1 cellular context compared by ENCODE assay signal in the genomic region with DNA sequence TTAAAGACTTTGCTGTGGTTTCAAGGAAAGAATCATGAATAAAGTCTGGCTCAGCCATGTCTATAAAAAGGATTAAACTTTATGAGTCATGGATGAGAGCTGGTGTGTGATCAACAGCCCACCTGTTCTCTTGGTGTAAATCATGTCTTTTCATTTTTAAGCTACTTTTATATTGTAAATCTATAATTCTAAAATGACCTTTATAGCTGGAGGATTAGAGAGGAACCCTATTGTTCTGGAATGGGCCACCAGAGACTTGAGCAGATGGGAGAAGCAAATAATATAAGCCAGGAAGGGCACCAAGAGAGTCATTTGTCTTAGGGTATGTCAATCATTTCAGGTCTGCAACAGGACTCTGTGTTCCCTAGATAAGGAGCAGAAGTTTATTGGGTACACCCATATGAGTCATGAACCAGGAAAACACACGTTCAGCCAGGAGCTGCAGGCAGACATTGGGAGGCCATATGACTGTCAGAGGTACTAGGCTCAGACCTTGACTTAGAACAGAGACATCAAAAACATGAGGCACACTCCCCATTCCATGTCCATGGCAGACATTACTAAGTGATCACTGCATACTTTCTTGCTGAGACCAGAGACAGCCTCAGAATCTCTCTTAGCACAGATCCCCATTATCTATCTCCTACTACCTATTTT.
TF ChIP-seq lines count a peak whose summit lies in the region.

No MANE protein-coding gene starts in this region.

TF ChIP-seq in K562, 482 proteins besides CTCF, POLR2A, EP300 and RAD21 (continued from another document and continues in another):
- TF ChIP-seq, protein P1, sequence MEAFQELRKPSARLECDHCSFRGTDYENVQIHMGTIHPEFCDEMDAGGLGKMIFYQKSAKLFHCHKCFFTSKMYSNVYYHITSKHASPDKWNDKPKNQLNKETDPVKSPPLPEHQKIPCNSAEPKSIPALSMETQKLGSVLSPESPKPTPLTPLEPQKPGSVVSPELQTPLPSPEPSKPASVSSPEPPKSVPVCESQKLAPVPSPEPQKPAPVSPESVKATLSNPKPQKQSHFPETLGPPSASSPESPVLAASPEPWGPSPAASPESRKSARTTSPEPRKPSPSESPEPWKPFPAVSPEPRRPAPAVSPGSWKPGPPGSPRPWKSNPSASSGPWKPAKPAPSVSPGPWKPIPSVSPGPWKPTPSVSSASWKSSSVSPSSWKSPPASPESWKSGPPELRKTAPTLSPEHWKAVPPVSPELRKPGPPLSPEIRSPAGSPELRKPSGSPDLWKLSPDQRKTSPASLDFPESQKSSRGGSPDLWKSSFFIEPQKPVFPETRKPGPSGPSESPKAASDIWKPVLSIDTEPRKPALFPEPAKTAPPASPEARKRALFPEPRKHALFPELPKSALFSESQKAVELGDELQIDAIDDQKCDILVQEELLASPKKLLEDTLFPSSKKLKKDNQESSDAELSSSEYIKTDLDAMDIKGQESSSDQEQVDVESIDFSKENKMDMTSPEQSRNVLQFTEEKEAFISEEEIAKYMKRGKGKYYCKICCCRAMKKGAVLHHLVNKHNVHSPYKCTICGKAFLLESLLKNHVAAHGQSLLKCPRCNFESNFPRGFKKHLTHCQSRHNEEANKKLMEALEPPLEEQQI (IDR thresholded peaks at IDR 0.05), result peak; percentile 84
- no peak for TF ChIP-seq MCM3 (IDR thresholded peaks at IDR 0.05)
- no peak for TF ChIP-seq KLF16 (IDR thresholded peaks at IDR 0.05)
- TF ChIP-seq KHSRP (IDR thresholded peaks at IDR 0.05), result no peak
- TF ChIP-seq CCNT2 (IDR thresholded peaks at IDR 0.05; ENCODE audit: borderline replicate concordance, extremely low read depth, insufficient read length, low read depth, low read length), result peak; percentile 47
- no peak for TF ChIP-seq CREBBP (IDR thresholded peaks at IDR 0.05; ENCODE audit: low read depth, low read length)
- TF ChIP-seq, protein P2, sequence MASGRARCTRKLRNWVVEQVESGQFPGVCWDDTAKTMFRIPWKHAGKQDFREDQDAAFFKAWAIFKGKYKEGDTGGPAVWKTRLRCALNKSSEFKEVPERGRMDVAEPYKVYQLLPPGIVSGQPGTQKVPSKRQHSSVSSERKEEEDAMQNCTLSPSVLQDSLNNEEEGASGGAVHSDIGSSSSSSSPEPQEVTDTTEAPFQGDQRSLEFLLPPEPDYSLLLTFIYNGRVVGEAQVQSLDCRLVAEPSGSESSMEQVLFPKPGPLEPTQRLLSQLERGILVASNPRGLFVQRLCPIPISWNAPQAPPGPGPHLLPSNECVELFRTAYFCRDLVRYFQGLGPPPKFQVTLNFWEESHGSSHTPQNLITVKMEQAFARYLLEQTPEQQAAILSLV (tag; IDR thresholded peaks at IDR 0.05), result no peak
- TF ChIP-seq, protein P3, sequence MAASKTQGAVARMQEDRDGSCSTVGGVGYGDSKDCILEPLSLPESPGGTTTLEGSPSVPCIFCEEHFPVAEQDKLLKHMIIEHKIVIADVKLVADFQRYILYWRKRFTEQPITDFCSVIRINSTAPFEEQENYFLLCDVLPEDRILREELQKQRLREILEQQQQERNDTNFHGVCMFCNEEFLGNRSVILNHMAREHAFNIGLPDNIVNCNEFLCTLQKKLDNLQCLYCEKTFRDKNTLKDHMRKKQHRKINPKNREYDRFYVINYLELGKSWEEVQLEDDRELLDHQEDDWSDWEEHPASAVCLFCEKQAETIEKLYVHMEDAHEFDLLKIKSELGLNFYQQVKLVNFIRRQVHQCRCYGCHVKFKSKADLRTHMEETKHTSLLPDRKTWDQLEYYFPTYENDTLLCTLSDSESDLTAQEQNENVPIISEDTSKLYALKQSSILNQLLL (CRISPR knock-in tag; IDR thresholded peaks at IDR 0.05; ENCODE audit: borderline replicate concordance), result no peak
- TF ChIP-seq GATAD2B (IDR thresholded peaks at IDR 0.05; ENCODE audit: borderline replicate concordance), result no peak
- no peak for TF ChIP-seq BRD9 (IDR thresholded peaks at IDR 0.05; ENCODE audit: low read depth, partially characterized antibody)
- TF ChIP-seq, protein P4, sequence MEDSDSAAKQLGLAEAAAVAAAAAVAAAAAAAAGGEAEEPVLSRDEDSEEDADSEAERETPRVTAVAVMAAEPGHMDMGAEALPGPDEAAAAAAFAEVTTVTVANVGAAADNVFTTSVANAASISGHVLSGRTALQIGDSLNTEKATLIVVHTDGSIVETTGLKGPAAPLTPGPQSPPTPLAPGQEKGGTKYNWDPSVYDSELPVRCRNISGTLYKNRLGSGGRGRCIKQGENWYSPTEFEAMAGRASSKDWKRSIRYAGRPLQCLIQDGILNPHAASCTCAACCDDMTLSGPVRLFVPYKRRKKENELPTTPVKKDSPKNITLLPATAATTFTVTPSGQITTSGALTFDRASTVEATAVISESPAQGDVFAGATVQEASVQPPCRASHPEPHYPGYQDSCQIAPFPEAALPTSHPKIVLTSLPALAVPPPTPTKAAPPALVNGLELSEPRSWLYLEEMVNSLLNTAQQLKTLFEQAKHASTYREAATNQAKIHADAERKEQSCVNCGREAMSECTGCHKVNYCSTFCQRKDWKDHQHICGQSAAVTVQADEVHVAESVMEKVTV (CRISPR knock-in tag; IDR thresholded peaks at IDR 0.05), result no peak
- TF ChIP-seq HDAC1 (IDR thresholded peaks at IDR 0.05), result no peak
- TF ChIP-seq STAT5B (CRISPR knock-in tag; IDR thresholded peaks at IDR 0.05), result no peak
- TF ChIP-seq ZNF778 (CRISPR knock-in tag; IDR thresholded peaks at IDR 0.05), result no peak
- TF ChIP-seq ZNF224 (CRISPR knock-in tag; IDR thresholded peaks at IDR 0.05), result no peak
- TF ChIP-seq, protein P5, sequence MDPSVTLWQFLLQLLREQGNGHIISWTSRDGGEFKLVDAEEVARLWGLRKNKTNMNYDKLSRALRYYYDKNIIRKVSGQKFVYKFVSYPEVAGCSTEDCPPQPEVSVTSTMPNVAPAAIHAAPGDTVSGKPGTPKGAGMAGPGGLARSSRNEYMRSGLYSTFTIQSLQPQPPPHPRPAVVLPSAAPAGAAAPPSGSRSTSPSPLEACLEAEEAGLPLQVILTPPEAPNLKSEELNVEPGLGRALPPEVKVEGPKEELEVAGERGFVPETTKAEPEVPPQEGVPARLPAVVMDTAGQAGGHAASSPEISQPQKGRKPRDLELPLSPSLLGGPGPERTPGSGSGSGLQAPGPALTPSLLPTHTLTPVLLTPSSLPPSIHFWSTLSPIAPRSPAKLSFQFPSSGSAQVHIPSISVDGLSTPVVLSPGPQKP (CRISPR knock-in tag; IDR thresholded peaks at IDR 0.05), result no peak
- TF ChIP-seq PHTF2 (CRISPR knock-in tag; IDR thresholded peaks at IDR 0.05), result no peak
- no peak for TF ChIP-seq ZNF140 (CRISPR knock-in tag; IDR thresholded peaks at IDR 0.05)
- no peak for TF ChIP-seq TCF7 (IDR thresholded peaks at IDR 0.05; ENCODE audit: borderline replicate concordance)
- peak; percentile 55 for TF ChIP-seq PML (IDR thresholded peaks at IDR 0.05; ENCODE audit: low read length)
- no peak for TF ChIP-seq SRSF1 (IDR thresholded peaks at IDR 0.05; ENCODE audit: low read depth, low read length)
- no peak for TF ChIP-seq YBX1 (IDR thresholded peaks at IDR 0.05)
- TF ChIP-seq IRF2 (CRISPR knock-in tag; IDR thresholded peaks at IDR 0.05), result no peak
- peak; percentile 75 for TF ChIP-seq TEAD4 (IDR thresholded peaks at IDR 0.05; ENCODE audit: low read length)
- TF ChIP-seq TEAD4 (CRISPR knock-in tag; IDR thresholded peaks at IDR 0.05; ENCODE audit: borderline replicate concordance), result no peak
- TF ChIP-seq, protein P6, sequence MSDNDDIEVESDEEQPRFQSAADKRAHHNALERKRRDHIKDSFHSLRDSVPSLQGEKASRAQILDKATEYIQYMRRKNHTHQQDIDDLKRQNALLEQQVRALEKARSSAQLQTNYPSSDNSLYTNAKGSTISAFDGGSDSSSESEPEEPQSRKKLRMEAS (CRISPR knock-in tag; IDR thresholded peaks at IDR 0.05), result no peak
- no peak for TF ChIP-seq DDX20 (tag; IDR thresholded peaks at IDR 0.05; ENCODE audit: low read depth)
- TF ChIP-seq NR2C1 (IDR thresholded peaks at IDR 0.05), result 0 out of 2 replicates have a peak, but pooled peaks have one; percentile 13
- TF ChIP-seq NR2C1 (tag; IDR thresholded peaks at IDR 0.05), result no peak
- TF ChIP-seq ZNF583 (CRISPR knock-in tag; IDR thresholded peaks at IDR 0.05), result no peak
- no peak for TF ChIP-seq CREB1 (IDR thresholded peaks at IDR 0.05)
- TF ChIP-seq CREB1 (CRISPR knock-in tag; IDR thresholded peaks at IDR 0.05), result no peak
- TF ChIP-seq, protein P7, sequence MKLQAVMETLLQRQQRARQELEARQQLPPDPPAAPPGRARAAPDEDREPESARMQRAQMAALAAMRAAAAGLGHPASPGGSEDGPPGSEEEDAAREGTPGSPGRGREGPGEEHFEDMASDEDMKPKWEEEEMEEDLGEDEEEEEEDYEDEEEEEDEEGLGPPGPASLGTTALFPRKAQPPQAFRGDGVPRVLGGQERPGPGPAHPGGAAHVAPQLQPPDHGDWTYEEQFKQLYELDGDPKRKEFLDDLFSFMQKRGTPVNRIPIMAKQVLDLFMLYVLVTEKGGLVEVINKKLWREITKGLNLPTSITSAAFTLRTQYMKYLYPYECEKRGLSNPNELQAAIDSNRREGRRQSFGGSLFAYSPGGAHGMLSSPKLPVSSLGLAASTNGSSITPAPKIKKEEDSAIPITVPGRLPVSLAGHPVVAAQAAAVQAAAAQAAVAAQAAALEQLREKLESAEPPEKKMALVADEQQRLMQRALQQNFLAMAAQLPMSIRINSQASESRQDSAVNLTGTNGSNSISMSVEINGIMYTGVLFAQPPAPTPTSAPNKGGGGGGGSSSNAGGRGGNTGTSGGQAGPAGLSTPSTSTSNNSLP (IDR thresholded peaks at IDR 0.05; ENCODE audit: borderline replicate concordance, low read depth, low read length), result no peak
- TF ChIP-seq HMGN3 (IDR thresholded peaks at IDR 0.05; ENCODE audit: borderline replicate concordance, extremely low read depth, insufficient read length, low read depth, low read length), result no peak
- TF ChIP-seq, protein P8, sequence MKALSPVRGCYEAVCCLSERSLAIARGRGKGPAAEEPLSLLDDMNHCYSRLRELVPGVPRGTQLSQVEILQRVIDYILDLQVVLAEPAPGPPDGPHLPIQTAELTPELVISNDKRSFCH (CRISPR knock-in tag; IDR thresholded peaks at IDR 0.05), result no peak
- TF ChIP-seq, protein P8 (tag; IDR thresholded peaks at IDR 0.05), result no peak
- no peak for TF ChIP-seq MYBL2 (IDR thresholded peaks at IDR 0.05; ENCODE audit: low read depth)
- no peak for TF ChIP-seq MYBL2 (CRISPR knock-in tag; IDR thresholded peaks at IDR 0.05; ENCODE audit: borderline replicate concordance)
- TF ChIP-seq ZNF644 (tag; IDR thresholded peaks at IDR 0.05; ENCODE audit: low read depth), result no peak
- no peak for TF ChIP-seq TARDBP (IDR thresholded peaks at IDR 0.05)
- TF ChIP-seq ETV6 (IDR thresholded peaks at IDR 0.05; ENCODE audit: borderline replicate concordance in 1 of 2, low read depth in 2 of 2, low read length in 1 of 2), result no peak
- TF ChIP-seq ETV6 (CRISPR knock-in tag; IDR thresholded peaks at IDR 0.05; ENCODE audit: borderline replicate concordance), result no peak
- no peak for TF ChIP-seq ZNF24 (IDR thresholded peaks at IDR 0.05)
- TF ChIP-seq, protein P9, sequence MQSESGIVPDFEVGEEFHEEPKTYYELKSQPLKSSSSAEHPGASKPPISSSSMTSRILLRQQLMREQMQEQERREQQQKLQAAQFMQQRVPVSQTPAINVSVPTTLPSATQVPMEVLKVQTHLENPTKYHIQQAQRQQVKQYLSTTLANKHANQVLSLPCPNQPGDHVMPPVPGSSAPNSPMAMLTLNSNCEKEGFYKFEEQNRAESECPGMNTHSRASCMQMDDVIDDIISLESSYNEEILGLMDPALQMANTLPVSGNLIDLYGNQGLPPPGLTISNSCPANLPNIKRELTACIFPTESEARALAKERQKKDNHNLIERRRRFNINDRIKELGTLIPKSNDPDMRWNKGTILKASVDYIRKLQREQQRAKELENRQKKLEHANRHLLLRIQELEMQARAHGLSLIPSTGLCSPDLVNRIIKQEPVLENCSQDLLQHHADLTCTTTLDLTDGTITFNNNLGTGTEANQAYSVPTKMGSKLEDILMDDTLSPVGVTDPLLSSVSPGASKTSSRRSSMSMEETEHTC (IDR thresholded peaks at IDR 0.05), result no peak
- no peak for TF ChIP-seq FOXJ2 (tag; IDR thresholded peaks at IDR 0.05)
- no peak for TF ChIP-seq SRSF9 (IDR thresholded peaks at IDR 0.05; ENCODE audit: borderline replicate concordance, low read depth, low read length)
- TF ChIP-seq, protein P10, sequence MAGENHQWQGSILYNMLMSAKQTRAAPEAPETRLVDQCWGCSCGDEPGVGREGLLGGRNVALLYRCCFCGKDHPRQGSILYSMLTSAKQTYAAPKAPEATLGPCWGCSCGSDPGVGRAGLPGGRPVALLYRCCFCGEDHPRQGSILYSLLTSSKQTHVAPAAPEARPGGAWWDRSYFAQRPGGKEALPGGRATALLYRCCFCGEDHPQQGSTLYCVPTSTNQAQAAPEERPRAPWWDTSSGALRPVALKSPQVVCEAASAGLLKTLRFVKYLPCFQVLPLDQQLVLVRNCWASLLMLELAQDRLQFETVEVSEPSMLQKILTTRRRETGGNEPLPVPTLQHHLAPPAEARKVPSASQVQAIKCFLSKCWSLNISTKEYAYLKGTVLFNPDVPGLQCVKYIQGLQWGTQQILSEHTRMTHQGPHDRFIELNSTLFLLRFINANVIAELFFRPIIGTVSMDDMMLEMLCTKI (IDR thresholded peaks at IDR 0.05; ENCODE audit: partially characterized antibody), result no peak
- TF ChIP-seq, protein P11, sequence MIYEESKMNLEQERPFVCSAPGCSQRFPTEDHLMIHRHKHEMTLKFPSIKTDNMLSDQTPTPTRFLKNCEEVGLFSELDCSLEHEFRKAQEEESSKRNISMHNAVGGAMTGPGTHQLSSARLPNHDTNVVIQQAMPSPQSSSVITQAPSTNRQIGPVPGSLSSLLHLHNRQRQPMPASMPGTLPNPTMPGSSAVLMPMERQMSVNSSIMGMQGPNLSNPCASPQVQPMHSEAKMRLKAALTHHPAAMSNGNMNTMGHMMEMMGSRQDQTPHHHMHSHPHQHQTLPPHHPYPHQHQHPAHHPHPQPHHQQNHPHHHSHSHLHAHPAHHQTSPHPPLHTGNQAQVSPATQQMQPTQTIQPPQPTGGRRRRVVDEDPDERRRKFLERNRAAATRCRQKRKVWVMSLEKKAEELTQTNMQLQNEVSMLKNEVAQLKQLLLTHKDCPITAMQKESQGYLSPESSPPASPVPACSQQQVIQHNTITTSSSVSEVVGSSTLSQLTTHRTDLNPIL (CRISPR knock-in tag; IDR thresholded peaks at IDR 0.05), result no peak
- TF ChIP-seq NFE2L1 (tag; IDR thresholded peaks at IDR 0.05; ENCODE audit: borderline replicate concordance, low read depth), result no peak
- 0 out of 2 replicates have a peak, but pooled peaks have one; percentile 30 for TF ChIP-seq CREM (IDR thresholded peaks at IDR 0.05; ENCODE audit: low read depth)
- TF ChIP-seq YY1 (IDR thresholded peaks at IDR 0.05; ENCODE audit: borderline replicate concordance in 1 of 3, control insufficient read depth in 1 of 3, extremely low read depth in 1 of 3, insufficient read depth in 3 of 3, insufficient read length in 1 of 3, insufficient replicate concordance in 2 of 3, low read depth in 1 of 3, low read length in 2 of 3), result peak in 1 of 3 experiments; percentile 67
- no peak for TF ChIP-seq POLR2B (IDR thresholded peaks at IDR 0.05; ENCODE audit: low read depth, partially characterized antibody)
